ENCODE assay signal across 1 cellular context in genomic region chr9:124741681-124742080, GRCh38.
TF ChIP-seq lines count a peak whose summit lies in the region.

No MANE protein-coding gene starts in this region.

TF ChIP-seq in IMR-90, 13 proteins besides CTCF, POLR2A, EP300 and RAD21:
- no peak for TF ChIP-seq MAFK (IDR thresholded peaks at IDR 0.05; ENCODE audit: low read depth, low read length)
- TF ChIP-seq BHLHE40 (IDR thresholded peaks at IDR 0.05; ENCODE audit: low read depth, low read length), result no peak
- no peak for TF ChIP-seq CHD1 (IDR thresholded peaks at IDR 0.05; ENCODE audit: low read depth, low read length)
- TF ChIP-seq MXI1 (IDR thresholded peaks at IDR 0.05; ENCODE audit: borderline replicate concordance, low read depth, low read length), result no peak
- TF ChIP-seq RCOR1 (IDR thresholded peaks at IDR 0.05; ENCODE audit: insufficient replicate concordance, low read length), result no peak
TF ChIP-seq in IMR-90: peak in this region for 0.
